8 cellular contexts compared by ENCODE assay signal in the genomic region with DNA sequence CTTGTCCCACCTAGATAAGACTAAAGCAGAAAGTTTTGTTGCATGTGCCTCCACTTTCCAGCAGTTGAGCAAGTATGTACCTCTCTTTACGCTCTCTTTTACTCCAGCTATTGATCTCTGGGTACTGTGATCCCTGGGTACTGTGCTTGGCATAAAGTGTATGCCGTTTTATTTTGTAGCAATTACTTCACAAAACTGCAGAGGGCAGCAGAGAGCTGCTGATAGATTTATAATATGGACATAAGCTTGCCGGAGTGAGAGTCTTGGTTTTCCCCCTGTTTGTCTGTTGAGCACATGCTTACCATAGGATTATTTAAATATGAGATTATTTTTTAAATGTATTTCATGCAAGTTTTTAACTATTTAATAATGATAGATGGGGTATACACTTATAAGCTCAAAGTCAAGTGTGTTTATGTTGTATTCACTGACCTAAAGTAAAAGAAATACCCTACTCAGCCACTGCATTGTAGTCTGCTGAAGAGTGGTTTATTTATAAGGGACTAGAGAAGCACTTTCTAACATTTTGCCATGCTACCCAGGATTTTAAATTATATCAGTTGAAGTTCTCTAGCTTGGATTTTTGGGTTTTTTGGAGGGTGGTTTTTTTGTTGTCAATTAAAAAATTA. TPM values are rescaled to one million over a fixed set of nuclear protein-coding genes. Genes with fewer than 3 reads are reported as not detected.
DNase-seq lines count a peak whose midpoint lies in the region; ATAC-seq, FAIRE-seq and TF ChIP-seq lines count a peak whose summit lies in the region.

No MANE protein-coding gene starts in this region.

- H3K4me1 ChIP-seq in A549 = no peaks in the 10 kb centered on the region

- in situ Hi-C loops in GM13977 (cut with MboI; ENCODE audit: low pct_unique_long_range_greater_than_20kb, low sequenced_read_pairs, unreplicated experiment) = loop anchor here (10.0 kb wide), 1 partner anchor 313 kb away; no protein-coding TSS in a partner anchor
- in situ Hi-C loops in astrocyte of the spinal cord (cut with HindIII; ENCODE audit: low sequenced_read_pairs) = no loop called here

- H3K4me3 ChIP-seq in A549 (no peak overlapping the region), SU-DHL-6 (ENCODE audit: insufficient read depth, low read length, poor library complexity, severe bottlenecking) (no peak overlapping the region), astrocyte of the spinal cord (ENCODE audit: low read depth, low read length) (no peak overlapping the region)

- ATAC-seq in A549 = peak; percentile 93 to 97
- peak; percentile 85 for ATAC-seq in HG02870 (IDR thresholded peaks at IDR 0.05; ENCODE audit: unreplicated experiment)

- 0 out of 2 replicates have a peak, but pooled peaks cover 4% of the 10 kb centered on the region for H3F3A ChIP-seq in SU-DHL-6 (ENCODE audit: insufficient read depth)

- H3K27ac ChIP-seq in A549 (no peak overlapping the region), SU-DHL-6 (ENCODE audit: low read depth, low read length) (no peak overlapping the region)

- no peak for TF ChIP-seq EP300 in A549 (IDR thresholded peaks at IDR 0.05)

- H4K20me1 ChIP-seq in SU-DHL-6 (ENCODE audit: low read depth, low read length) = no peaks in the 10 kb centered on the region

- CTCF ChIA-PET in A549 (lab: Yijun Ruan, JAX) = interaction anchor here (0.5 to 4.3 kb wide), 79 partner anchors 9 to 687 kb away, joined by 3 to 87 read pairs (median 4); partner anchors contain the start of genes C1QTNF2, PTTG1 and TTC1

- peaks cover 6% of the 10 kb centered on the region; the same call in 1 of the 2 replicates for H3K79me2 ChIP-seq in SU-DHL-6 (ENCODE audit: insufficient read depth, low read length)

- no peak overlapping the region for H3K9ac ChIP-seq in SU-DHL-6 (ENCODE audit: low read length)

- H3K9me3 ChIP-seq in A549 = no peaks in the 10 kb centered on the region
- H3K9me3 ChIP-seq in SU-DHL-6 (ENCODE audit: insufficient read depth, low read length) = no peaks in the 10 kb centered on the region

- no peaks in the 10 kb centered on the region for H3K36me3 ChIP-seq in SU-DHL-6 (ENCODE audit: low read length)

- TF ChIP-seq POLR2A in A549 (IDR thresholded peaks at IDR 0.05; ENCODE audit: low read length) = no peak

- TF ChIP-seq CTCF in A549 (IDR thresholded peaks at IDR 0.05) = peak; percentile 80
- TF ChIP-seq CTCF in GM13977 (IDR thresholded peaks at IDR 0.05; ENCODE audit: extremely low read depth, insufficient read depth, missing control alignments) = peak; percentile 68
- peak; percentile 54 for TF ChIP-seq CTCF in SU-DHL-6 (IDR thresholded peaks at IDR 0.05; ENCODE audit: insufficient read depth, low read length, poor library complexity, severe bottlenecking)
- peak; percentile 73 for TF ChIP-seq CTCF in astrocyte of the spinal cord (IDR thresholded peaks at IDR 0.05; ENCODE audit: low read depth, low read length)

- H3K9me2 ChIP-seq in SU-DHL-6 (replicated peaks; ENCODE audit: insufficient read depth, low read length) = no peaks in the 10 kb centered on the region

- no peak overlapping the region for H2AFZ ChIP-seq in SU-DHL-6 (ENCODE audit: low read depth, low read length, severe bottlenecking)

- TF ChIP-seq RAD21 in A549 (conservative IDR thresholded peaks at IDR 0.05 in 1 of 2, IDR thresholded peaks at IDR 0.05 in 1 of 2) = peak; percentile 77 to 81

- no peaks in the 10 kb centered on the region for H3K27me3 ChIP-seq in SU-DHL-6 (ENCODE audit: low read length)

- H3K4me2 ChIP-seq in A549 (no peak overlapping the region), SU-DHL-6 (ENCODE audit: low read depth, low read length, poor library complexity, severe bottlenecking) (peak overlapping the region; percentile 28)

- POLR2A ChIA-PET in A549 (lab: Yijun Ruan, JAX) = interaction anchor here (0.6 to 1.0 kb wide), 2 partner anchors 13 to 177 kb away, joined by 3 to 4 read pairs; partner anchors contain the start of gene TTC1

- FAIRE-seq in A549 (lab: Jason Lieb, UNC) = no peak

- WGBS in A549 (ENCODE audit: missing lambda C conversion rate) = 6% methylated on average over 3 of the region's 3 CpGs

- DNase-seq in A549 (ENCODE audit: low read depth in 1 of 2, low spot score in 1 of 2) (peak; percentile 58 to 61), GM13977 (ENCODE audit: low spot score) (peak; percentile 61), NCI-H1417 (lab: John Stamatoyannopoulos, UW) (peak; percentile 39 to 70 (median 53)), astrocyte of the spinal cord (ENCODE audit: low read depth, low spot score) (peak; percentile 77), hypothalamus (lab: John Stamatoyannopoulos, UW) (peak in 27 of 51 donors; percentile 1 to 77 (median 20))
- peak in 2 of 3 donors; percentile 16 to 65 for DNase-seq in stimulated activated CD4-positive, alpha-beta T cell treated with anti-CD3 and anti-CD28 coated beads, Interleukin-12 subunit alpha, Interleukin-12 subunit beta, amount 100 ng/mL, for 48 hours (ENCODE audit: low read depth in 2 of 3, low spot score in 1 of 3)

TF ChIP-seq in A549, 52 proteins besides CTCF, POLR2A, EP300 and RAD21:
- TF ChIP-seq USF2 (IDR thresholded peaks at IDR 0.05) (no peak), SMC3 (IDR thresholded peaks at IDR 0.05) (peak; percentile 65; the same call in 2 of the 3 replicates)

RNA-seq across cellular contexts. Expression of gene TTC1, which starts 13.0 kb away (rescaled TPM):
- 48.6 and 64.9 TPM in 2 replicates for polyA plus RNA-seq in A549 (2011; rRNA removed)
- 27.3 and 29.1 TPM in 2 replicates for polyA plus RNA-seq in A549 (2012; cell fraction: cytosol; rRNA removed)
- polyA plus RNA-seq in A549 (2012; cell fraction: nucleus; rRNA removed) = 10.4 and 19.2 TPM in 2 replicates
- polyA plus RNA-seq in A549 (2017; fragmentation: RNase III; extraction: RNeasy Plus Mini Kit Qiagen cat#74134 plus additional on column Dnase treatment) = 77.8 to 79.7 TPM (median 78.1 TPM) in 3 replicates
- polyA minus RNA-seq in A549 (2011; rRNA and poly(A)+ RNA removed) = 23.3 and 24.6 TPM in 2 replicates

Comparison
In these comparisons a context has a peak if more than half of its experiments do, and no peak if none do; other contexts are left out.
1. DNase-seq: peak in every context shown above with its lines; median percentile 77 in astrocyte of the spinal cord; 61 in GM13977; 60 in A549; 53 in NCI-H1417; 40 in stimulated activated CD4-positive, alpha-beta T cell treated with anti-CD3 and anti-CD28 coated beads, Interleukin-12 subunit alpha, Interleukin-12 subunit beta, amount 100 ng/mL, for 48 hours; 20 in hypothalamus.